Comparison of ENCODE assay signal across 16 cellular contexts in the genomic region with DNA sequence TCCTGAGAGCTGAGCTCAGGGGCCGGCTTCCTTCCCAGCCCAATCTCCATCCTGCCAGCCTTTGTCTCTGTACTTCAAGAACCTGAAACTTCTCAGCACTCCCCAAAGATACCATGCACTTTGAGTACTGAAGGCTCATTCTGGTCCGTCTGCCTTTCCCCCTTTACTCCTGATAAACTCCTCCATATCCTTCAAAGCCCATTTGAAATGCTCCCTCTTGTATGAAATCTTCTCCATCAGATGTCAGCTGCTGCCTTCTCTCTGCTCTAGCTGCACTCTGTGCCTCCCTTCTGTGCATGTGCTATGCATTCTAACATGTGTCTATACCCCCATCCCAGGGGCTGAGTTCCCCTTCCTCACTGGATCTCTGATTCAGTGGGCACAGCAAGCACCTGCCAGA. TPM values are rescaled to one million over a fixed set of nuclear protein-coding genes. Genes with fewer than 3 reads are reported as not detected.
A peak's percentile ranks its signal among the peaks of the same experiment; 100 is the strongest.
DNase-seq lines count a peak whose midpoint lies in the region; ATAC-seq and TF ChIP-seq lines count a peak whose summit lies in the region.
"Had no signal": no experiment of that assay in that cellular context is flagged by ENCODE, and none has a peak within 500 bp of the region (broad histone marks: within the 10 kb centered on the region; RNA-seq: fewer than 3 reads in every experiment).

No MANE protein-coding gene starts in this region.

- H3K36me3 ChIP-seq in SK-N-SH (replicated peaks in 1 of 2; ENCODE audit: control insufficient read depth in 1 of 2, insufficient read depth in 2 of 2, low read length in 1 of 2) (no peaks in the 10 kb centered on the region), BLaER1 (peaks cover 30% of the 10 kb centered on the region; the same call in 1 of the 2 replicates), psoas muscle (ENCODE audit: insufficient read depth in 1 of 2, low read depth in 1 of 2) (no peaks in the 10 kb centered on the region)
- H3K36me3 ChIP-seq: SJCRH30 had no signal

- intact Hi-C loops in psoas muscle (cut with DNase I): loop anchor here in 1 of 2 donors (10.0 kb wide), 1 partner anchor 46 kb away; no protein-coding TSS in a partner anchor

- ATAC-seq in SK-N-SH treated with all-trans-retinoic acid at 6 μM for 48 hours (no peak), psoas muscle (no peak)
- ATAC-seq: CD8-positive, alpha-beta T cell had no signal

- H4K20me1 ChIP-seq in SK-N-SH (ENCODE audit: insufficient read depth) (no peaks in the 10 kb centered on the region), BLaER1 (peaks cover 40% of the 10 kb centered on the region; the same call in 1 of the 2 replicates)

- TF ChIP-seq CTCF in SK-N-SH (IDR thresholded peaks at IDR 0.05) (no peak), brain (conservative IDR thresholded peaks at IDR 0.05) (no peak), psoas muscle (IDR thresholded peaks at IDR 0.05) (no peak)

- no peak for TF ChIP-seq RAD21 in SK-N-SH (IDR thresholded peaks at IDR 0.05; ENCODE audit: low read length)

- peak overlapping the region; percentile 8 to 82 (median 55) for H3K27ac Mint-ChIP-seq in brain
- H3K27ac Mint-ChIP-seq: CD8-positive, alpha-beta T cell had no signal

- no peak overlapping the region for H3K4me3 Mint-ChIP-seq in brain
- H3K4me3 Mint-ChIP-seq: CD8-positive, alpha-beta T cell had no signal

- H3K9me2 ChIP-seq in SK-N-SH: no peaks in the 10 kb centered on the region

- H3K36me3 Mint-ChIP-seq in brain: no peaks in the 10 kb centered on the region

- DNase-seq in SK-N-SH: no peak
- no peak for DNase-seq in psoas muscle
- no peak for DNase-seq in NOMO-1 treated with DMSO at 0.1 percent for 48 hours (lab: John Stamatoyannopoulos, UW; ENCODE audit: unreplicated experiment)
- DNase-seq in NCI-H774 (lab: John Stamatoyannopoulos, UW): no peak
- no peak for DNase-seq in dedifferentiated amniotic fluid mesenchymal stem cell (ENCODE audit: extremely low spot score)
- DNase-seq: 8988T; Calu3; CD8-positive, alpha-beta T cell; KG1; NCI-H2081 treated with DMSO at 0.1 percent for 48 hours; PC-9; SJCRH30 had no signal

- H2AFZ ChIP-seq in SK-N-SH (ENCODE audit: low read depth): no peak overlapping the region
- H2AFZ ChIP-seq: PC-9 had no signal

- H3F3A ChIP-seq in SK-N-SH (replicated peaks; ENCODE audit: insufficient read depth): no peaks in the 10 kb centered on the region

- no peaks in the 10 kb centered on the region for H3K9me3 Mint-ChIP-seq in brain
- H3K9me3 Mint-ChIP-seq: CD8-positive, alpha-beta T cell had no signal

- H3K4me1 Mint-ChIP-seq in brain: peaks cover 75% of the 10 kb centered on the region

- 88% methylated on average over 2 of the region's 2 CpGs for WGBS in SK-N-SH (ENCODE audit: low lambda C conversion rate)
- 77 to 86% (median 82%) methylated on average over 2 of the region's 2 CpGs for WGBS in psoas muscle, 3 donors

- H3K4me2 ChIP-seq in SK-N-SH (no peak overlapping the region), BLaER1 (peak overlapping the region; percentile 79)
- H3K4me2 ChIP-seq: PC-9 had no signal

- H3K4me3 ChIP-seq in SK-N-SH (ENCODE audit: low read depth in 2 of 2, low read length in 1 of 2): no peak overlapping the region
- H3K4me3 ChIP-seq in BLaER1: no peak overlapping the region
- no peak overlapping the region for H3K4me3 ChIP-seq in psoas muscle
- H3K4me3 ChIP-seq: PC-9, SJCRH30 had no signal

- H3K27ac ChIP-seq in SK-N-SH (ENCODE audit: low read depth in 2 of 2, low read length in 1 of 2): no peak overlapping the region
- H3K27ac ChIP-seq in BLaER1: peak overlapping the region; percentile 53
- peak overlapping the region; percentile 80 for H3K27ac ChIP-seq in psoas muscle
- H3K27ac ChIP-seq: PC-9, RWPE1, SJCRH30 had no signal

- H3K9ac ChIP-seq in SK-N-SH (no peak overlapping the region), BLaER1 (peak overlapping the region; percentile 22; the same call in 1 of the 2 replicates)

- CTCF ChIA-PET in SK-N-SH (lab: Yijun Ruan, JAX): interaction anchor here (0.6 kb wide), 1 partner anchor 162 kb away, joined by 3 read pairs; no protein-coding TSS in a partner anchor

- POLR2A ChIA-PET in SK-N-SH (lab: Yijun Ruan, JAX): no interaction called here

- H3K9me3 ChIP-seq in SK-N-SH (no peaks in the 10 kb centered on the region), BLaER1 (no peaks in the 10 kb centered on the region), psoas muscle (no peaks in the 10 kb centered on the region)
- H3K9me3 ChIP-seq: SJCRH30 had no signal

- no peaks in the 10 kb centered on the region for H3K27me3 Mint-ChIP-seq in brain

- H3K79me2 ChIP-seq in SK-N-SH (ENCODE audit: insufficient read depth): no peaks in the 10 kb centered on the region

- no peaks in the 10 kb centered on the region for H3K27me3 ChIP-seq in SK-N-SH (ENCODE audit: insufficient read depth)
- H3K27me3 ChIP-seq in BLaER1: no peaks in the 10 kb centered on the region
- H3K27me3 ChIP-seq in psoas muscle (ENCODE audit: insufficient read depth in 3 of 3, low read length in 2 of 3): no peaks in the 10 kb centered on the region
- H3K27me3 ChIP-seq: SJCRH30 had no signal

- H3K4me1 ChIP-seq in SK-N-SH (ENCODE audit: control insufficient read depth in 1 of 2, insufficient read depth in 2 of 2, low read depth in 1 of 2, low read length in 1 of 2): peaks cover 0 to 23% of the 10 kb centered on the region in 2 experiments; a peak in 1 of 4 replicates
- H3K4me1 ChIP-seq in BLaER1: peaks cover 94% of the 10 kb centered on the region
- H3K4me1 ChIP-seq in psoas muscle: peaks cover 59% of the 10 kb centered on the region

- TF ChIP-seq EP300 in SK-N-SH (IDR thresholded peaks at IDR 0.05; ENCODE audit: borderline replicate concordance in 1 of 2, low read depth in 1 of 2, low read length in 1 of 2): no peak

TF ChIP-seq in SK-N-SH treated with all-trans-retinoic acid at 6 μM for 48 hours, 23 proteins besides CTCF, POLR2A, EP300 and RAD21:
- TF ChIP-seq ZFP3 (CRISPR knock-in tag; IDR thresholded peaks at IDR 0.05): peak; percentile 82
- no peak for TF ChIP-seq CSDC2 (CRISPR knock-in tag; IDR thresholded peaks at IDR 0.05)

TF ChIP-seq in SK-N-SH, 30 proteins besides CTCF, POLR2A, EP300 and RAD21:
- no peak for TF ChIP-seq SMC3 (IDR thresholded peaks at IDR 0.05; ENCODE audit: low read depth, low read length)
- no peak for TF ChIP-seq GABPA (IDR thresholded peaks at IDR 0.05; ENCODE audit: low read depth)
- TF ChIP-seq FOSL2 (IDR thresholded peaks at IDR 0.05; ENCODE audit: borderline replicate concordance, low read depth): no peak
- no peak for TF ChIP-seq ELF1 (IDR thresholded peaks at IDR 0.05)
- no peak for TF ChIP-seq MXI1 (IDR thresholded peaks at IDR 0.05; ENCODE audit: low read depth, low read length)
- no peak for TF ChIP-seq MEF2A (IDR thresholded peaks at IDR 0.05; ENCODE audit: borderline replicate concordance, low read depth)
- TF ChIP-seq, protein P1, sequence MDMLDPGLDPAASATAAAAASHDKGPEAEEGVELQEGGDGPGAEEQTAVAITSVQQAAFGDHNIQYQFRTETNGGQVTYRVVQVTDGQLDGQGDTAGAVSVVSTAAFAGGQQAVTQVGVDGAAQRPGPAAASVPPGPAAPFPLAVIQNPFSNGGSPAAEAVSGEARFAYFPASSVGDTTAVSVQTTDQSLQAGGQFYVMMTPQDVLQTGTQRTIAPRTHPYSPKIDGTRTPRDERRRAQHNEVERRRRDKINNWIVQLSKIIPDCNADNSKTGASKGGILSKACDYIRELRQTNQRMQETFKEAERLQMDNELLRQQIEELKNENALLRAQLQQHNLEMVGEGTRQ (IDR thresholded peaks at IDR 0.05; ENCODE audit: borderline replicate concordance, low read depth, low read length): no peak
- TF ChIP-seq RCOR1 (IDR thresholded peaks at IDR 0.05; ENCODE audit: low read length): no peak
- TF ChIP-seq GATA2 (CRISPR knock-in tag; IDR thresholded peaks at IDR 0.05): no peak
- TF ChIP-seq, protein P2, sequence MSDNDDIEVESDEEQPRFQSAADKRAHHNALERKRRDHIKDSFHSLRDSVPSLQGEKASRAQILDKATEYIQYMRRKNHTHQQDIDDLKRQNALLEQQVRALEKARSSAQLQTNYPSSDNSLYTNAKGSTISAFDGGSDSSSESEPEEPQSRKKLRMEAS (IDR thresholded peaks at IDR 0.05; ENCODE audit: low read depth): no peak
- TF ChIP-seq FOXJ3 (CRISPR knock-in tag; IDR thresholded peaks at IDR 0.05): no peak
- TF ChIP-seq TEAD4 (IDR thresholded peaks at IDR 0.05; ENCODE audit: borderline replicate concordance, insufficient read depth): no peak

RNA-seq across cellular contexts. Expression of a gene that starts 52.1 kb away (rescaled TPM):
- polyA plus RNA-seq in SK-N-SH (2012; rRNA removed): 2.6 and 3.7 TPM in 2 replicates
- polyA plus RNA-seq in SK-N-SH (2012; cell fraction: cytosol; rRNA removed): 1.3 and 2.0 TPM in 2 replicates
- 12.7 and 16.1 TPM in 2 replicates for polyA plus RNA-seq in SK-N-SH (2012; cell fraction: nucleus; rRNA removed)
- 9.0 TPM for polyA plus RNA-seq in brain (ENCODE audit: insufficient read depth, low read depth, low replicate concordance)
- total RNA-seq in psoas muscle: 1 to 10 TPM; 4.6 to 7.4 (median 5.8) TPM
- polyA plus RNA-seq in psoas muscle: 1 to 10 TPM; 2.2 to 3.5 (median 3.0) TPM

Comparison
In these comparisons a context has a peak if more than half of its experiments do, and no peak if none do; other contexts are left out.
1. H3K27ac ChIP-seq: peak in BLaER1 (single experiment) and psoas muscle (single experiment); none in SK-N-SH (0 of 2).